In genomic region chr12:2959194-2959507, GRCh38 we compare ENCODE assay signal across 1 cellular context.
A peak's percentile ranks its signal among the peaks of the same experiment; 100 is the strongest.
TF ChIP-seq lines count a peak whose summit lies in the region.

TEAD4 (plus strand) TSS chr12:2959397.

TF ChIP-seq in K562, 482 proteins besides CTCF, POLR2A, EP300 and RAD21 (continued from another document):
- TF ChIP-seq POLR2G (IDR thresholded peaks at IDR 0.05; ENCODE audit: low read depth, low read length) (peak; percentile 26; the same call in 1 of the 2 replicates), MAZ (CRISPR knock-in tag; conservative IDR thresholded peaks at IDR 0.05 in 1 of 2, IDR thresholded peaks at IDR 0.05 in 1 of 2) (peak in 1 of 2 experiments; percentile 11; a peak in 2 of 4 replicates)
